In the genomic region with DNA sequence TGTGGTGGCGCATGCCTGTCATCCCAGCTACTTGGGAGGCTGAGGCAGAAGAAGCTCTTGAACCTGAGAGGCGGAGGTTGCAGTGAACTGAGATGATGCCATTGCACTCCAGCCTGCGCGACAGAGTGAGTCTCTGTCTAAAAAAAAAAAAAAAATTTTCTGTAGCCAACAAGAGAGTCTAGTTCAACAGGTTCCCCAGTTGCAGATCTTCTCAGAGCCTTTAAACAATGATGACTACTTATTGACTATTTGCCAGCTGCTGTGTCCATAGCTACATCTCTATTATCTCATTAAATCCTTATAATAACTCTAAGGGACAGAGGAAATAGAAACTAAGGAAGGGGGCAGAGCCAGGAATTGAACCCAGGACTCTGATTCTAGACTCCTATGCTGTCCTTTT, we compare ENCODE assay signal across 30 cellular contexts. TPM values are rescaled to one million over a fixed set of nuclear protein-coding genes. Genes with fewer than 3 reads are reported as not detected.
"Had no signal": no experiment of that assay in that cellular context is flagged by ENCODE, and none has a peak within 500 bp of the region (broad histone marks: within the 10 kb centered on the region; RNA-seq: fewer than 3 reads in every experiment).

No MANE protein-coding gene starts in this region.

- H3K9me3 ChIP-seq: esophagus squamous epithelium, gastroesophageal sphincter, heart left ventricle, sigmoid colon, thoracic aorta, upper lobe of right lung had no signal

- H3K36me3 Mint-ChIP-seq: activated naive CD4-positive, alpha-beta T cell treated with anti-CD3 and anti-CD28 coated beads, Interleukin-2, amount 10 ng/mL, durations not matched to agents 7 days and 5 days; naive thymus-derived CD8-positive, alpha-beta T cell; neural progenitor cell had no signal

- H3K9ac ChIP-seq: neural progenitor cell had no signal

- H3K27ac ChIP-seq: cardiac muscle cell, gastroesophageal sphincter, neural progenitor cell, sigmoid colon, thoracic aorta, upper lobe of right lung had no signal

- H3K27ac Mint-ChIP-seq: activated B cell treated with CpG ODN at 0.5 μM for 24 hours; activated naive CD4-positive, alpha-beta T cell treated with anti-CD3 and anti-CD28 coated beads, Interleukin-2, amount 10 ng/mL, durations not matched to agents 7 days and 5 days; dendritic cell treated with granulocyte-macrophage colony-stimulating factor and Interleukin-4, amounts not matched to agents 40 ng/mL and 50 ng/mL, for 4 days; naive thymus-derived CD8-positive, alpha-beta T cell; neural progenitor cell; T-helper 17 cell had no signal

- H2AFZ ChIP-seq: neural progenitor cell had no signal

- FAIRE-seq: kidney had no signal

- H3K9me3 Mint-ChIP-seq: activated B cell treated with CpG ODN at 0.5 μM for 24 hours; activated naive CD4-positive, alpha-beta T cell treated with anti-CD3 and anti-CD28 coated beads, Interleukin-2, amount 10 ng/mL, durations not matched to agents 7 days and 5 days; dendritic cell treated with granulocyte-macrophage colony-stimulating factor and Interleukin-4, amounts not matched to agents 40 ng/mL and 50 ng/mL, for 4 days; naive thymus-derived CD8-positive, alpha-beta T cell; neural progenitor cell had no signal

- H3K4me2 ChIP-seq: neural progenitor cell had no signal

- DNase-seq: activated B cell treated with CpG ODN at 0.5 μM for 24 hours; activated CD4-positive, alpha-beta T cell treated with anti-CD3 and anti-CD28 coated beads for 4 hours; activated CD4-positive, alpha-beta T cell treated with anti-CD3 and anti-CD28 coated beads, Interleukin-2, amount 50 U/mL, for 48 hours; activated CD8-positive, alpha-beta memory T cell treated with anti-CD3 and anti-CD28 coated beads, Interleukin-2, amount 50 U/mL, for 48 hours; activated effector memory CD4-positive, alpha-beta T cell treated with Interleukin-2 at 50 U/mL for 16 hours; activated naive CD4-positive, alpha-beta T cell treated with anti-CD3 and anti-CD28 coated beads, Interleukin-2, amount 10 ng/mL, durations not matched to agents 7 days and 5 days; activated T-cell treated with anti-CD3 and anti-CD28 coated beads, Interleukin-2, amount 50 U/mL, for 48 hours; amygdala; effector CD8-positive, alpha-beta T cell; esophagus squamous epithelium; heart left ventricle; kidney; naive thymus-derived CD8-positive, alpha-beta T cell; posterior cingulate gyrus; sigmoid colon; stimulated activated CD4-positive, alpha-beta T cell treated with anti-CD3 and anti-CD28 coated beads, Interleukin-4, amount 100 ng/mL, for 24 hours; stimulated activated naive CD4-positive, alpha-beta T cell treated with Interleukin-2 at 50 U/mL for 16 hours; SW 1271; T-helper 17 cell; upper lobe of right lung had no signal

- H3K36me3 ChIP-seq: cardiac muscle cell, esophagus squamous epithelium, gastroesophageal sphincter, heart left ventricle, neural progenitor cell, sigmoid colon, thoracic aorta, upper lobe of right lung had no signal

- H3K4me1 ChIP-seq: upper lobe of right lung had no signal

- H3K4me3 Mint-ChIP-seq: activated B cell treated with CpG ODN at 0.5 μM for 24 hours; activated naive CD4-positive, alpha-beta T cell treated with anti-CD3 and anti-CD28 coated beads, Interleukin-2, amount 10 ng/mL, durations not matched to agents 7 days and 5 days; dendritic cell treated with granulocyte-macrophage colony-stimulating factor and Interleukin-4, amounts not matched to agents 40 ng/mL and 50 ng/mL, for 4 days; naive thymus-derived CD8-positive, alpha-beta T cell; neural progenitor cell; T-helper 17 cell had no signal

- H3K27me3 ChIP-seq: cardiac muscle cell had no signal

- H3K4me3 ChIP-seq: cardiac muscle cell, esophagus squamous epithelium, gastroesophageal sphincter, lung, neural progenitor cell, sigmoid colon, thoracic aorta, upper lobe of right lung had no signal

RNA-seq across cellular contexts. Expression of a gene that starts 15.2 kb away (rescaled TPM):
- total RNA-seq: activated B cell treated with CpG ODN at 0.5 μM for 24 hours; activated CD8-positive, alpha-beta memory T cell treated with anti-CD3 and anti-CD28 coated beads for 36 hours; esophagus squamous epithelium; gastroesophageal sphincter; kidney; left lobe of liver; lung; naive thymus-derived CD8-positive, alpha-beta T cell; omental fat pad; renal cortical epithelial cell; sigmoid colon; T-helper 17 cell; upper lobe of right lung had no signal
- polyA plus RNA-seq: naive thymus-derived CD8-positive, alpha-beta T cell had no signal
